ENCODE assay signal across 8 cellular contexts in the genomic region with DNA sequence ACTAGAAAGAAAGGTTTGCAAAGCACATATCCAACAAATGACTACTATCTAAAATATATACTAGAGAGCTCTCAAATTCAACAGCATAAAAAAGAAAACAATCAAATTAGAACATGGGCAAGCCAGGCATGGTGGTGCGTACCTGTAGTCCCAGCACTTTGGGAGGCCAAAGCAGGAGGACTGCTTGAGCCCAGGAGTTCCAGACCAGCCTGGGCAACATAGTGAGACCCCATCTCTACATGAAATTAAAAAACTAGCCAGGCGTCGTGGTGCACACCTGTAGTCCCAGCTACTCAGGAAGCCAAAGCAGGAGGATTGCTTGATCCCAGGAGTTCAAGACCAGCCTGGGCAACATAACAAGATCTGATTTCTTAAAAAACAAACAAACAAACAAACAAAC. TPM values are rescaled to one million over a fixed set of nuclear protein-coding genes. Genes with fewer than 3 reads are reported as not detected.
"Had no signal": no experiment of that assay in that cellular context is flagged by ENCODE, and none has a peak within 500 bp of the region (broad histone marks: within the 10 kb centered on the region; RNA-seq: fewer than 3 reads in every experiment).

No MANE protein-coding gene starts in this region.

RNA-seq across cellular contexts. Expression of gene CALR3, which starts 47.1 kb away (rescaled TPM):
- total RNA-seq: activated naive CD4-positive, alpha-beta T cell treated with anti-CD3 and anti-CD28 coated beads for 36 hours; cerebellum; esophagus muscularis mucosa; fibroblast of villous mesenchyme; lung; omental fat pad; sciatic nerve; urinary bladder had no signal
